ENCODE assay signal across 8 cellular contexts in genomic region chr7:139646566-139646965, GRCh38.
DNase-seq lines count a peak whose midpoint lies in the region; ATAC-seq and TF ChIP-seq lines count a peak whose summit lies in the region.

No MANE protein-coding gene starts in this region.

- 86 to 95% methylated on average over 4 of the region's 4 CpGs for WGBS in upper lobe of left lung, 2 donors
- WGBS in body of pancreas, 2 donors, result 90 to 97% methylated on average over 4 of the region's 4 CpGs

- TF ChIP-seq POLR2A in upper lobe of left lung (IDR thresholded peaks at IDR 0.05) (no peak), body of pancreas (IDR thresholded peaks at IDR 0.05) (no peak)

- H3K9me3 ChIP-seq in left ventricle myocardium inferior (replicated peaks) (no peaks in the 10 kb centered on the region), upper lobe of left lung (no peaks in the 10 kb centered on the region), body of pancreas (no peaks in the 10 kb centered on the region)

- H3K36me3 ChIP-seq in left ventricle myocardium inferior (peaks cover 16% of the 10 kb centered on the region), upper lobe of left lung (peaks cover 0 to 19% (median 3%) of the 10 kb centered on the region in 4 donors), body of pancreas (replicated peaks in 1 of 2; ENCODE audit: insufficient read depth in 1 of 2, low read depth in 2 of 2) (no peaks in the 10 kb centered on the region)

- no peak for ATAC-seq in left ventricle myocardium superior
- no peak for ATAC-seq in upper lobe of left lung (ENCODE audit: low FRiP score in 2 of 2)
- ATAC-seq in body of pancreas, result no peak

- no peak for TF ChIP-seq EP300 in upper lobe of left lung (IDR thresholded peaks at IDR 0.05)

- peak overlapping the region; percentile 83 for H3K27ac ChIP-seq in left ventricle myocardium inferior (replicated peaks)
- H3K27ac ChIP-seq in upper lobe of left lung, result peak overlapping the region; percentile 27 to 81 (median 68)
- no peak overlapping the region for H3K27ac ChIP-seq in body of pancreas

- H3K4me3 ChIP-seq in left ventricle myocardium inferior (no peak overlapping the region), upper lobe of left lung (no peak overlapping the region), body of pancreas (no peak overlapping the region)

- TF ChIP-seq CTCF in left ventricle myocardium inferior (IDR thresholded peaks at IDR 0.05; ENCODE audit: borderline replicate concordance), result no peak
- TF ChIP-seq CTCF in upper lobe of left lung (IDR thresholded peaks at IDR 0.05), result no peak
- no peak for TF ChIP-seq CTCF in body of pancreas (IDR thresholded peaks at IDR 0.05)

- peaks cover 68% of the 10 kb centered on the region for H3K4me1 ChIP-seq in left ventricle myocardium inferior
- peaks cover 46 to 58% (median 49%) of the 10 kb centered on the region in 4 donors for H3K4me1 ChIP-seq in upper lobe of left lung
- H3K4me1 ChIP-seq in body of pancreas, result peaks cover 38% of the 10 kb centered on the region

- H3K27me3 ChIP-seq in left ventricle myocardium inferior (ENCODE audit: low read depth), result no peaks in the 10 kb centered on the region
- H3K27me3 ChIP-seq in upper lobe of left lung, result no peaks in the 10 kb centered on the region
- no peaks in the 10 kb centered on the region for H3K27me3 ChIP-seq in body of pancreas

- intact Hi-C loops in left ventricle myocardium inferior (cut with micrococcal nuclease) (loop anchor here (5.0 to 10.0 kb wide), 2 partner anchors 131 to 358 kb away; partner anchors contain the start of gene HIPK2), left ventricle myocardium superior (cut with micrococcal nuclease) (loop anchor here (10.0 kb wide), 1 partner anchor 358 kb away; no protein-coding TSS in a partner anchor), body of pancreas (cut with DNase I) (loop anchor here (10.0 kb wide), 1 partner anchor 128 kb away; the partner anchor contains the start of gene HIPK2)

- DNase-seq in left ventricle myocardium inferior (no peak), left ventricle myocardium superior (no peak), globus pallidus (ENCODE audit: low spot score) (peak; percentile 94), occipital lobe (lab: John Stamatoyannopoulos, UW) (peak; percentile 14), upper lobe of left lung (no peak), body of pancreas (no peak), A172 (ENCODE audit: low spot score) (no peak)
- no peak for DNase-seq in effector CD4-positive, alpha-beta T cell

Comparison
In these comparisons a context has a peak if more than half of its experiments do, and no peak if none do; other contexts are left out.
1. DNase-seq: peak in globus pallidus (single experiment) and occipital lobe (single experiment); none in left ventricle myocardium inferior (single experiment), left ventricle myocardium superior (single experiment), upper lobe of left lung (0 of 2), effector CD4-positive, alpha-beta T cell (single experiment), body of pancreas (0 of 4) and A172 (single experiment).
2. H3K27ac ChIP-seq: peak in left ventricle myocardium inferior (single experiment) and upper lobe of left lung (4 of 4); none in body of pancreas (0 of 4).